10 cellular contexts compared by ENCODE assay signal in the genomic region with DNA sequence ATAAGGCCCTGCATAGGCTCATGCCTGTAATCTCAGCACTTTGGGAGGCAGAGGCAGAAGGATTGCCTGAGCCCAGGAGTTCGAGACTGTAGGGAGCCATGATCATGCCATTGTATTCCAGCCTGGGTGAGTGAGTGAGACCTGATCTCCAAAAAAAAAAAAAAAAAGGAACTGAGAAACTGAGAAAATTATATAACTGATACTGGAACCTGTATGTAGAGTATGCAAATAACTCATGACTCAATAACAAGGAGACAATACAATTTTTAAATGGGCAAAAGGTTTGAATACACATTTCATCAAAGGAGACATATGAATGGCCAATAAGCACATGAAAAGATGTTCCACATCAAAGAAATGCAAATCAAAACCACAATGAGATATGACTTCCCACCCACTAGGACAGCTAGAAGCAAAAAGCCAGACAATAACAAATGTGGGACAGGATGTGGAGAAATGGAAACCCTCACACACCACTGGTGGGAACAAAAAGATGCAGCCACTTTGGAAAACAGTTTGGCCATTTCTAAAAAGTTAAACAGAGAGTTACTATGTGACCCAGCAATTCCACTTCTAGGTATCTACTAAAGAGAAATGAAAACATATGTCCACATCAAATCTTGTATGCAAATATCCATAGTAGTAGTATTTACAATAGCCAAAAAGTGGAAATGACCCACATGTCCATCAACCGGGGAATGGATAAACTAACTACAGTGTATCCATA.
A peak's percentile ranks its signal among the peaks of the same experiment; 100 is the strongest.
DNase-seq lines count a peak whose midpoint lies in the region; ATAC-seq and TF ChIP-seq lines count a peak whose summit lies in the region.
"Had no signal": no experiment of that assay in that cellular context is flagged by ENCODE, and none has a peak within 500 bp of the region (broad histone marks: within the 10 kb centered on the region; RNA-seq: fewer than 3 reads in every experiment).

No MANE protein-coding gene starts in this region.

- intact Hi-C loops in activated T-helper 1 cell treated with anti-CD3 and anti-CD28 coated beads, Interleukin-12 subunit alpha, Interleukin-12 subunit beta, Interleukin-2, Interleukin-4 antibody, amounts not matched to agents 30 ng/mL and 10 ng/mL and 1 ng/mL, durations not matched to agents 14 hours and 24 hours and 36 hours (cut with micrococcal nuclease): loop anchor here (1.0 to 2.0 kb wide), 4 partner anchors 8 to 70 kb away; a partner anchor contains a TSS
- intact Hi-C loops in posterior vena cava (cut with DNase I): no loop called here

- peak overlapping the region; percentile 33 for H3K27ac Mint-ChIP-seq in activated T-helper 1 cell treated with anti-CD3 and anti-CD28 coated beads, Interleukin-12 subunit alpha, Interleukin-12 subunit beta, Interleukin-2, Interleukin-4 antibody, amounts not matched to agents 30 ng/mL and 10 ng/mL and 1 ng/mL, durations not matched to agents 14 hours and 24 hours and 36 hours
- H3K27ac Mint-ChIP-seq: neural progenitor cell had no signal

- no peak overlapping the region for H3K4me3 ChIP-seq in DND-41 (ENCODE audit: low read depth in 1 of 2, low read length in 2 of 2)
- H3K4me3 ChIP-seq in osteoblast (ENCODE audit: insufficient read depth, low read length): no peak overlapping the region
- H3K4me3 ChIP-seq: neural progenitor cell, SJSA1 had no signal

- ATAC-seq in DND-41 (ENCODE audit: insufficient read depth, low read depth) (peak; percentile 82), GM19463 (IDR thresholded peaks at IDR 0.05; ENCODE audit: unreplicated experiment) (peak; percentile 43), HG03354 (IDR thresholded peaks at IDR 0.05; ENCODE audit: poor library complexity, severe bottlenecking, unreplicated experiment) (peak; percentile 76)

- no peak for DNase-seq in DND-41
- no peak for DNase-seq in activated T-helper 1 cell treated with anti-CD3 and anti-CD28 coated beads, Interleukin-12 subunit alpha, Interleukin-12 subunit beta, Interleukin-2, Interleukin-4 antibody, amounts not matched to agents 30 ng/mL and 10 ng/mL and 1 ng/mL, durations not matched to agents 14 hours and 24 hours and 36 hours (ENCODE audit: low spot score)
- no peak for DNase-seq in posterior vena cava (ENCODE audit: low spot score)
- DNase-seq in osteoblast (ENCODE audit: insufficient read length, low spot score, missing footprints): no peak
- no peak for DNase-seq in NK-92 (lab: John Stamatoyannopoulos, UW; ENCODE audit: unreplicated experiment)
- DNase-seq in ureter (ENCODE audit: low spot score): no peak

- H3K4me1 ChIP-seq in DND-41 (ENCODE audit: insufficient read depth, low read length) (peaks cover 22% of the 10 kb centered on the region), osteoblast (ENCODE audit: insufficient read depth, low read length) (peaks cover 11% of the 10 kb centered on the region)
- H3K4me1 ChIP-seq: SJSA1 had no signal

- peaks cover 58% of the 10 kb centered on the region for H3K4me1 Mint-ChIP-seq in activated T-helper 1 cell treated with anti-CD3 and anti-CD28 coated beads, Interleukin-12 subunit alpha, Interleukin-12 subunit beta, Interleukin-2, Interleukin-4 antibody, amounts not matched to agents 30 ng/mL and 10 ng/mL and 1 ng/mL, durations not matched to agents 14 hours and 24 hours and 36 hours (ENCODE audit: low read depth)

- H3K36me3 ChIP-seq in DND-41 (ENCODE audit: insufficient read depth, low read length) (no peaks in the 10 kb centered on the region), osteoblast (ENCODE audit: insufficient read depth, low read length) (no peaks in the 10 kb centered on the region)
- H3K36me3 ChIP-seq: neural progenitor cell, SJSA1 had no signal

- H3K79me2 ChIP-seq in DND-41 (ENCODE audit: insufficient read depth, low read length) (0 out of 2 replicates have a peak, but pooled peaks cover 4% of the 10 kb centered on the region), osteoblast (ENCODE audit: insufficient read depth, low read length) (no peaks in the 10 kb centered on the region)

- H3K9ac ChIP-seq in DND-41 (ENCODE audit: low read depth, low read length): no peak overlapping the region; the same call in 1 of the 2 replicates
- H3K9ac ChIP-seq: neural progenitor cell had no signal

- H3K4me2 ChIP-seq in DND-41 (ENCODE audit: insufficient read depth, low read length) (no peak overlapping the region), osteoblast (ENCODE audit: insufficient read depth, low read length) (no peak overlapping the region)
- H3K4me2 ChIP-seq: neural progenitor cell had no signal

- H4K20me1 ChIP-seq in DND-41 (ENCODE audit: insufficient read depth, low read length) (no peaks in the 10 kb centered on the region; the same call in 1 of the 2 replicates), osteoblast (ENCODE audit: insufficient read depth, low read length) (no peaks in the 10 kb centered on the region)

- H3K9me3 ChIP-seq in DND-41 (ENCODE audit: insufficient read depth, low read length, severe bottlenecking) (no peaks in the 10 kb centered on the region), osteoblast (ENCODE audit: low read depth, low read length) (no peaks in the 10 kb centered on the region)
- H3K9me3 ChIP-seq: SJSA1 had no signal

- no peaks in the 10 kb centered on the region for H3K27me3 Mint-ChIP-seq in activated T-helper 1 cell treated with anti-CD3 and anti-CD28 coated beads, Interleukin-12 subunit alpha, Interleukin-12 subunit beta, Interleukin-2, Interleukin-4 antibody, amounts not matched to agents 30 ng/mL and 10 ng/mL and 1 ng/mL, durations not matched to agents 14 hours and 24 hours and 36 hours (ENCODE audit: insufficient read depth)

- peak overlapping the region; percentile 30 for H3K4me3 Mint-ChIP-seq in activated T-helper 1 cell treated with anti-CD3 and anti-CD28 coated beads, Interleukin-12 subunit alpha, Interleukin-12 subunit beta, Interleukin-2, Interleukin-4 antibody, amounts not matched to agents 30 ng/mL and 10 ng/mL and 1 ng/mL, durations not matched to agents 14 hours and 24 hours and 36 hours
- H3K4me3 Mint-ChIP-seq: neural progenitor cell had no signal

- TF ChIP-seq CTCF in DND-41 (IDR thresholded peaks at IDR 0.05; ENCODE audit: borderline replicate concordance, extremely low read depth, low read length, poor library complexity, severe bottlenecking) (no peak), osteoblast (IDR thresholded peaks at IDR 0.05; ENCODE audit: extremely low read depth, low read depth, low read length) (no peak)

- peaks cover 20% of the 10 kb centered on the region for H3K36me3 Mint-ChIP-seq in activated T-helper 1 cell treated with anti-CD3 and anti-CD28 coated beads, Interleukin-12 subunit alpha, Interleukin-12 subunit beta, Interleukin-2, Interleukin-4 antibody, amounts not matched to agents 30 ng/mL and 10 ng/mL and 1 ng/mL, durations not matched to agents 14 hours and 24 hours and 36 hours (ENCODE audit: low read depth)
- H3K36me3 Mint-ChIP-seq: neural progenitor cell had no signal

- H2AFZ ChIP-seq in DND-41 (ENCODE audit: low read depth, low read length) (no peak overlapping the region), osteoblast (ENCODE audit: low read length) (no peak overlapping the region)
- H2AFZ ChIP-seq: neural progenitor cell had no signal

- no peaks in the 10 kb centered on the region for H3K9me3 Mint-ChIP-seq in activated T-helper 1 cell treated with anti-CD3 and anti-CD28 coated beads, Interleukin-12 subunit alpha, Interleukin-12 subunit beta, Interleukin-2, Interleukin-4 antibody, amounts not matched to agents 30 ng/mL and 10 ng/mL and 1 ng/mL, durations not matched to agents 14 hours and 24 hours and 36 hours
- H3K9me3 Mint-ChIP-seq: neural progenitor cell had no signal

- H3K27me3 ChIP-seq in DND-41 (ENCODE audit: insufficient read depth, low read length, poor library complexity) (no peaks in the 10 kb centered on the region), osteoblast (ENCODE audit: insufficient read depth, low read length) (no peaks in the 10 kb centered on the region)
- H3K27me3 ChIP-seq: neural progenitor cell had no signal

- H3K27ac ChIP-seq in DND-41 (ENCODE audit: low read length) (peak overlapping the region; percentile 74), osteoblast (ENCODE audit: low read depth, low read length) (no peak overlapping the region)
- H3K27ac ChIP-seq: neural progenitor cell, SJSA1 had no signal
